ENCODE assay signal across 16 cellular contexts in genomic region chr4:15478724-15479088, GRCh38. TPM values are rescaled to one million over a fixed set of nuclear protein-coding genes. Genes with fewer than 3 reads are reported as not detected.
A peak's percentile ranks its signal among the peaks of the same experiment; 100 is the strongest.
DNase-seq lines count a peak whose midpoint lies in the region; ATAC-seq, FAIRE-seq and TF ChIP-seq lines count a peak whose summit lies in the region.
"Had no signal": no experiment of that assay in that cellular context is flagged by ENCODE, and none has a peak within 500 bp of the region (broad histone marks: within the 10 kb centered on the region; RNA-seq: fewer than 3 reads in every experiment).

No MANE protein-coding gene starts in this region.

- H3K36me3 Mint-ChIP-seq in MCF 10A (ENCODE audit: insufficient read depth, unreplicated experiment): peaks cover 9% of the 10 kb centered on the region
- H3K36me3 Mint-ChIP-seq: CD8-positive, alpha-beta T cell had no signal

- no peak for TF ChIP-seq RAD21 in K562 (CRISPR knock-in tag; conservative IDR thresholded peaks at IDR 0.05 in 1 of 2, IDR thresholded peaks at IDR 0.05 in 1 of 2)

- H3K4me3 Mint-ChIP-seq in MCF 10A (ENCODE audit: unreplicated experiment): peak overlapping the region; percentile 76
- H3K4me3 Mint-ChIP-seq: activated CD8-positive, alpha-beta T cell treated with anti-CD3 and anti-CD28 coated beads, Interleukin-2, amount 10 ng/mL, durations not matched to agents 7 days and 5 days; CD8-positive, alpha-beta T cell had no signal

- ATAC-seq in K562: no peak; the same call in 2 of the 3 replicates
- ATAC-seq: CD8-positive, alpha-beta T cell had no signal

- in situ Hi-C loops in K562 (cut with MboI): loop anchor here (5.0 to 25.0 kb wide), 2 partner anchors 524 to 759 kb away; partner anchors contain the start of gene TAPT1

- DNase-seq in MCF 10A (ENCODE audit: unreplicated experiment): no peak
- DNase-seq in breast epithelium (ENCODE audit: low spot score in 2 of 2): no peak
- no peak for DNase-seq in K562 (ENCODE audit: extremely low read depth in 1 of 4, low spot score in 3 of 4)
- no peak for DNase-seq in vagina (ENCODE audit: extremely low spot score in 2 of 2)
- DNase-seq in hepatic stellate cell (ENCODE audit: low spot score): no peak
- no peak for DNase-seq in AG08395 (ENCODE audit: low spot score)
- no peak for DNase-seq in HuH-7.5 (ENCODE audit: low spot score)
- DNase-seq: activated CD8-positive, alpha-beta T cell treated with anti-CD3 and anti-CD28 coated beads, Interleukin-2, amount 10 ng/mL, durations not matched to agents 7 days and 5 days; CD8-positive, alpha-beta T cell; stimulated activated naive CD4-positive, alpha-beta T cell had no signal

- peaks cover 13% of the 10 kb centered on the region for H3K4me1 Mint-ChIP-seq in MCF 10A (ENCODE audit: insufficient read depth, unreplicated experiment)

- no TSS peak for BruUV-seq in MCF 10A (replicated peaks; lab: Mats Ljungman, UMichigan)
- BruUV-seq in K562 (replicated peaks; lab: Mats Ljungman, UMichigan): no TSS peak

- H3K4me3 ChIP-seq in breast epithelium: peak overlapping the region in 1 of 3 donors; percentile 50
- H3K4me3 ChIP-seq in K562: no peak overlapping the region
- peak overlapping the region in 1 of 2 donors; percentile 57 for H3K4me3 ChIP-seq in muscle layer of colon (ENCODE audit: low read depth in 1 of 2, low read length in 2 of 2)
- H3K4me3 ChIP-seq in vagina: no peak overlapping the region
- H3K4me3 ChIP-seq: body of pancreas had no signal

- H3K27ac ChIP-seq in breast epithelium: no peak overlapping the region
- H3K27ac ChIP-seq in K562 (ENCODE audit: extremely low read depth, low read depth, low read length): no peak overlapping the region
- H3K27ac ChIP-seq in muscle layer of colon (ENCODE audit: low read depth, low read length): no peak overlapping the region
- peak overlapping the region; percentile 91 for H3K27ac ChIP-seq in vagina

- no peak for FAIRE-seq in K562 (lab: Jason Lieb, UNC)

- intact Hi-C loops in MCF 10A (cut with micrococcal nuclease) (loop anchor here (1.0 to 5.0 kb wide), 7 partner anchors 172 to 523 kb away; no protein-coding TSS in a partner anchor), breast epithelium (cut with DNase I; ENCODE audit: low total_unique reads) (no loop called here), K562 (cut with micrococcal nuclease) (loop anchor here (1.0 to 5.0 kb wide), 7 partner anchors 172 to 964 kb away; no protein-coding TSS in a partner anchor), vagina (cut with DNase I) (loop anchor here (10.0 kb wide), 1 partner anchor 176 kb away; the partner anchor contains the start of gene FBXL5)

- CTCF ChIA-PET in MCF 10A (lab: Yijun Ruan, JAX) (interaction anchor here (0.6 to 2.8 kb wide), 19 partner anchors 8 to 718 kb away, joined by 3 to 49 read pairs (median 6); partner anchors contain the start of gene CC2D2A), K562 (lab: Yijun Ruan, JAX; ENCODE audit: low intra/inter-chr PET ratio) (interaction anchor here (1.3 to 2.3 kb wide), 3 partner anchors 327 to 786 kb away, joined by 4 to 9 read pairs (median 7); no protein-coding TSS in a partner anchor)

- H3K9ac ChIP-seq in K562 (ENCODE audit: insufficient read depth in 1 of 2, low read depth in 2 of 2, low read length in 2 of 2) (no peak overlapping the region), muscle layer of colon (ENCODE audit: low read length) (peak overlapping the region; percentile 40)

- no peaks in the 10 kb centered on the region for H3K9me1 ChIP-seq in K562 (ENCODE audit: control insufficient read depth, insufficient read depth, low read length)

- WGBS in K562 (ENCODE audit: insufficient coverage, low coverage, missing lambda C conversion rate): 6% methylated on average over 5 of the region's 5 CpGs

- H3K4me2 ChIP-seq in K562 (ENCODE audit: insufficient read depth, low read length): peak overlapping the region; percentile 79; the same call in 1 of the 2 replicates

- POLR2A ChIA-PET in MCF 10A (lab: Yijun Ruan, JAX): interaction anchor here (0.7 to 2.5 kb wide), 10 partner anchors 8 to 765 kb away, joined by 3 to 38 read pairs (median 4); partner anchors contain the start of genes CC2D2A, FAM200B and FBXL5
- POLR2A ChIA-PET in K562 (lab: Yijun Ruan, JAX): no interaction called here

- H3K36me3 ChIP-seq in breast epithelium (no peaks in the 10 kb centered on the region), K562 (ENCODE audit: control insufficient read depth, insufficient read depth, low read length) (no peaks in the 10 kb centered on the region), muscle layer of colon (ENCODE audit: insufficient read depth, low read length) (peaks cover 27% of the 10 kb centered on the region), vagina (no peaks in the 10 kb centered on the region)
- H3K36me3 ChIP-seq: SJSA1 had no signal

- no peaks in the 10 kb centered on the region for H3K9me3 ChIP-seq in breast epithelium
- no peaks in the 10 kb centered on the region for H3K9me3 ChIP-seq in K562 (replicated peaks; ENCODE audit: control insufficient read depth, insufficient read depth, low read depth, low read length)
- no peaks in the 10 kb centered on the region for H3K9me3 ChIP-seq in muscle layer of colon (ENCODE audit: low read length)
- no peaks in the 10 kb centered on the region for H3K9me3 ChIP-seq in vagina
- H3K9me3 ChIP-seq: body of pancreas, SJSA1 had no signal

- TF ChIP-seq CTCF in MCF 10A (IDR thresholded peaks at IDR 0.05; ENCODE audit: unreplicated experiment) (no peak), breast epithelium (IDR thresholded peaks at IDR 0.05) (no peak), K562 (IDR thresholded peaks at IDR 0.05 in 2 of 3, conservative IDR thresholded peaks at IDR 0.05 in 1 of 3; ENCODE audit: insufficient read depth in 2 of 3, low read depth in 1 of 3, low read length in 3 of 3) (no peak), vagina (IDR thresholded peaks at IDR 0.05) (no peak)

- no peak for TF ChIP-seq POLR2A in breast epithelium (IDR thresholded peaks at IDR 0.05)
- TF ChIP-seq POLR2A in K562 (conservative IDR thresholded peaks at IDR 0.05): no peak
- no peak for TF ChIP-seq POLR2A in vagina (IDR thresholded peaks at IDR 0.05)

- TF ChIP-seq EP300 in K562 (IDR thresholded peaks at IDR 0.05; ENCODE audit: low read length): no peak

- no peaks in the 10 kb centered on the region for H4K20me1 ChIP-seq in K562 (replicated peaks; ENCODE audit: control insufficient read depth, insufficient read depth, low read length)

- H3K4me1 ChIP-seq in breast epithelium (no peaks in the 10 kb centered on the region), K562 (replicated peaks in 1 of 2; ENCODE audit: control insufficient read depth in 2 of 2, insufficient read depth in 2 of 2, low read length in 2 of 2) (peaks cover 0 to 9% of the 10 kb centered on the region in 2 experiments; a peak in 3 of 5 replicates), muscle layer of colon (ENCODE audit: insufficient read depth, low read length) (peaks cover 29% of the 10 kb centered on the region), vagina (peaks cover 18% of the 10 kb centered on the region)

- H3K27me3 ChIP-seq in breast epithelium (no peaks in the 10 kb centered on the region), K562 (ENCODE audit: control insufficient read depth in 2 of 2, insufficient read depth in 2 of 2, low read length in 2 of 2) (no peaks in the 10 kb centered on the region), muscle layer of colon (ENCODE audit: control insufficient read depth in 1 of 2, insufficient read depth in 2 of 2, low read length in 2 of 2) (no peaks in the 10 kb centered on the region), vagina (no peaks in the 10 kb centered on the region)
- H3K27me3 ChIP-seq: body of pancreas, SJSA1 had no signal

- peak overlapping the region; percentile 59 for H3K27ac Mint-ChIP-seq in MCF 10A (ENCODE audit: low read depth, unreplicated experiment)
- H3K27ac Mint-ChIP-seq: activated CD8-positive, alpha-beta T cell treated with anti-CD3 and anti-CD28 coated beads, Interleukin-2, amount 10 ng/mL, durations not matched to agents 7 days and 5 days; activated T-helper 2 cell treated with anti-CD3 and anti-CD28 coated beads, Interferon-gamma antibody, Interleukin-2, Interleukin-4, amounts not matched to agents 10 μg/mL and 5 μg/mL and 100 μg/mL, durations not matched to agents 14 hours and 24 hours and 36 hours; CD8-positive, alpha-beta T cell had no signal

- H3K9me3 Mint-ChIP-seq in MCF 10A (ENCODE audit: unreplicated experiment): peaks cover 1% of the 10 kb centered on the region
- H3K9me3 Mint-ChIP-seq: activated T-helper 2 cell treated with anti-CD3 and anti-CD28 coated beads, Interferon-gamma antibody, Interleukin-2, Interleukin-4, amounts not matched to agents 10 μg/mL and 5 μg/mL and 100 μg/mL, durations not matched to agents 14 hours and 24 hours and 36 hours; CD8-positive, alpha-beta T cell had no signal

- no peaks in the 10 kb centered on the region for H3K79me2 ChIP-seq in K562 (ENCODE audit: control insufficient read depth, insufficient read depth, low read length)

- no peak overlapping the region for H2AFZ ChIP-seq in K562 (ENCODE audit: low read depth, low read length)

- no peaks in the 10 kb centered on the region for H3K27me3 Mint-ChIP-seq in MCF 10A (ENCODE audit: insufficient read depth, unreplicated experiment)

RNA-seq across cellular contexts. Expression of gene CC2D2A, which starts 9.0 kb away (rescaled TPM):
- 7.7 and 8.6 TPM in 2 replicates for total RNA-seq in MCF 10A (2022)
- 10 to 100 TPM; 10.7 to 22.9 (median 14.9) TPM for total RNA-seq in breast epithelium
- total RNA-seq in K562 (2011; cell fraction: chromatin; rRNA removed; ENCODE audit: low replicate concordance): 0.51 and 1.1 TPM in 2 replicates
- 0.33 and 2.9 TPM in 2 replicates for total RNA-seq in K562 (2011; cell fraction: nucleolus; rRNA removed)
- total RNA-seq in K562 (2011; cell fraction: nucleoplasm; rRNA removed): 0.81 and 1.1 TPM in 2 replicates
- total RNA-seq in K562 (2014; rRNA removed): 1.6 and 2.5 TPM in 2 replicates
- total RNA-seq in K562 (2014; rRNA removed; fragmentation: Illumina TruSeq; extraction: Trizol): 1.6 TPM in 2 replicates
- 1.8 and 2.1 TPM in 2 replicates for total RNA-seq in K562 (2015; rRNA removed; fragmentation: Illumina TruSeq; extraction: Trizol)
- 1.7 TPM in 2 replicates for total RNA-seq in K562 (2021)
- 0.15 and 0.36 TPM in 2 replicates for polyA plus RNA-seq in K562 (2011; rRNA removed)
- 0.03 and 0.09 TPM in 2 replicates for polyA plus RNA-seq in K562 (2011; cell fraction: cytosol; rRNA removed)
- 0.11 and 0.30 TPM in 2 replicates for polyA plus RNA-seq in K562 (2011; cell fraction: nucleus; rRNA removed)
- polyA plus RNA-seq in K562 (2012): 1.6 and 5.1 TPM in 2 replicates
- 1.6 and 2.8 TPM in 2 replicates for polyA plus RNA-seq in K562 (2014; fragmentation: Illumina TruSeq; extraction: Trizol)
- 1 to 10 TPM; 1.1 to 1.7 TPM for polyA plus RNA-seq in K562 (2014; fragmentation: Nextera tagmentation; extraction: Ambion mirVana)
- 1.0 and 2.0 TPM in 2 replicates for polyA plus RNA-seq in K562 (2014; rRNA removed)
- 0.12 and 0.67 TPM in 2 replicates for polyA minus RNA-seq in K562 (2011; rRNA and poly(A)+ RNA removed)
- not detected in 2 replicates for polyA minus RNA-seq in K562 (2011; cell fraction: cytosol; rRNA and poly(A)+ RNA removed)
- 0.56 and 1.2 TPM in 2 replicates for polyA minus RNA-seq in K562 (2011; cell fraction: nucleus; rRNA and poly(A)+ RNA removed)
- total RNA-seq in vagina: 33.1 TPM
- total RNA-seq: activated CD8-positive, alpha-beta T cell treated with anti-CD3 and anti-CD28 coated beads, Interleukin-2, amount 10 ng/mL, durations not matched to agents 7 days and 5 days; activated T-helper 2 cell treated with anti-CD3 and anti-CD28 coated beads, Interferon-gamma antibody, Interleukin-2, Interleukin-4, amounts not matched to agents 10 μg/mL and 5 μg/mL and 100 μg/mL, durations not matched to agents 14 hours and 24 hours and 36 hours; CD8-positive, alpha-beta T cell had no signal

RNA-seq across cellular contexts. Expression of gene C1QTNF7, which starts 50.9 kb away (rescaled TPM):
- total RNA-seq in MCF 10A (2022) (not detected in 2 replicates), breast epithelium (10 to 100 TPM in 1 of 3 donors, 1 to 10 TPM in 2; 2.2 to 14.9 (median 2.6) TPM), K562 (2014; rRNA removed) (not detected in 2 replicates), K562 (2014; rRNA removed; fragmentation: Illumina TruSeq; extraction: Trizol) (not detected in 2 replicates), K562 (2015; rRNA removed; fragmentation: Illumina TruSeq; extraction: Trizol) (not detected in 2 replicates), K562 (2021) (not detected in 2 replicates), vagina (12.0 TPM)
- not detected in 2 replicates for total RNA-seq in K562 (2011; cell fraction: chromatin; rRNA removed; ENCODE audit: low replicate concordance)
- total RNA-seq in K562 (2011; cell fraction: nucleolus; rRNA removed): not detected in 2 replicates
- total RNA-seq in K562 (2011; cell fraction: nucleoplasm; rRNA removed): not detected in 2 replicates
- polyA plus RNA-seq in K562 (2011; rRNA removed) (not detected in 2 replicates), K562 (2014; fragmentation: Illumina TruSeq; extraction: Trizol) (not detected in 2 replicates), K562 (2014; fragmentation: Nextera tagmentation; extraction: Ambion mirVana) (not detected), K562 (2014; rRNA removed) (not detected in 2 replicates)
- polyA plus RNA-seq in K562 (2011; cell fraction: cytosol; rRNA removed): not detected in 2 replicates
- not detected in 2 replicates for polyA plus RNA-seq in K562 (2011; cell fraction: nucleus; rRNA removed)
- not detected in 2 replicates for polyA plus RNA-seq in K562 (2012)
- not detected in 2 replicates for polyA minus RNA-seq in K562 (2011; rRNA and poly(A)+ RNA removed)
- not detected in 2 replicates for polyA minus RNA-seq in K562 (2011; cell fraction: cytosol; rRNA and poly(A)+ RNA removed)
- not detected in 2 replicates for polyA minus RNA-seq in K562 (2011; cell fraction: nucleus; rRNA and poly(A)+ RNA removed)
- total RNA-seq: activated CD8-positive, alpha-beta T cell treated with anti-CD3 and anti-CD28 coated beads, Interleukin-2, amount 10 ng/mL, durations not matched to agents 7 days and 5 days; activated T-helper 2 cell treated with anti-CD3 and anti-CD28 coated beads, Interferon-gamma antibody, Interleukin-2, Interleukin-4, amounts not matched to agents 10 μg/mL and 5 μg/mL and 100 μg/mL, durations not matched to agents 14 hours and 24 hours and 36 hours; CD8-positive, alpha-beta T cell; kidney epithelial cell; myocyte; SJSA1 had no signal
